8 cellular contexts compared by ENCODE assay signal in genomic region chr5:132063090-132063911, GRCh38. TPM values are rescaled to one million over a fixed set of nuclear protein-coding genes. Genes with fewer than 3 reads are reported as not detected.
DNase-seq lines count a peak whose midpoint lies in the region; TF ChIP-seq lines count a peak whose summit lies in the region.

No MANE protein-coding gene starts in this region.

- no peaks in the 10 kb centered on the region for H3K9me3 Mint-ChIP-seq in HFFc6
- no peaks in the 10 kb centered on the region for H3K9me3 Mint-ChIP-seq in activated CD4-positive, alpha-beta T cell treated with anti-CD3 and anti-CD28 coated beads, Interleukin-2, amount 10 ng/mL, durations not matched to agents 7 days and 5 days

- no peak overlapping the region for H3K27ac Mint-ChIP-seq in HFFc6
- peak overlapping the region; percentile 63 for H3K27ac Mint-ChIP-seq in activated CD4-positive, alpha-beta T cell treated with anti-CD3 and anti-CD28 coated beads, Interleukin-2, amount 10 ng/mL, durations not matched to agents 7 days and 5 days

- DNase-seq in NCI-H1417 (lab: John Stamatoyannopoulos, UW) (peak; percentile 28 to 45 (median 34)), NCI-H1417 treated with DMSO at 0.1 percent for 48 hours (lab: John Stamatoyannopoulos, UW) (no peak), HFFc6 (peak; percentile 49), NCI-H446 (lab: John Stamatoyannopoulos, UW) (peak; percentile 44 to 73), dermis blood vessel endothelial cell (peak; percentile 76), lung microvascular endothelial cell (ENCODE audit: low read depth in 2 of 2) (peak; percentile 63 to 71)
- DNase-seq in activated CD4-positive, alpha-beta T cell treated with anti-CD3 and anti-CD28 coated beads, Interleukin-2, amount 10 ng/mL, durations not matched to agents 7 days and 5 days: peak; percentile 81
- peak; percentile 45 to 61 for DNase-seq in stimulated activated CD8-positive, alpha-beta memory T cell treated with anti-CD3 and anti-CD28 coated beads, Interleukin-15, amount 100 ng/mL, for 4 hours (ENCODE audit: low read depth in 2 of 2)

- CTCF ChIA-PET in activated CD4-positive, alpha-beta T cell treated with anti-CD3 and anti-CD28 coated beads, Interleukin-2, amount 10 ng/mL, durations not matched to agents 7 days and 5 days (lab: Charles Lee): interaction anchor here (0.6 to 1.9 kb wide), 25 partner anchors 8 to 531 kb away, joined by 3 to 8 read pairs (median 3); partner anchors contain the start of gene SLC22A5

- no peak overlapping the region for H3K4me3 Mint-ChIP-seq in HFFc6
- H3K4me3 Mint-ChIP-seq in activated CD4-positive, alpha-beta T cell treated with anti-CD3 and anti-CD28 coated beads, Interleukin-2, amount 10 ng/mL, durations not matched to agents 7 days and 5 days: no peak overlapping the region

- TF ChIP-seq CTCF in HFFc6 (IDR thresholded peaks at IDR 0.05): peak; percentile 99

- H3K27me3 Mint-ChIP-seq in HFFc6 (ENCODE audit: insufficient read depth): peaks cover 4% of the 10 kb centered on the region
- no peaks in the 10 kb centered on the region for H3K27me3 Mint-ChIP-seq in activated CD4-positive, alpha-beta T cell treated with anti-CD3 and anti-CD28 coated beads, Interleukin-2, amount 10 ng/mL, durations not matched to agents 7 days and 5 days

- POLR2A ChIA-PET in activated CD4-positive, alpha-beta T cell treated with anti-CD3 and anti-CD28 coated beads, Interleukin-2, amount 10 ng/mL, durations not matched to agents 7 days and 5 days (lab: Charles Lee): no interaction called here

- H3K4me1 Mint-ChIP-seq in HFFc6 (ENCODE audit: low read depth): peaks cover 14% of the 10 kb centered on the region; the same call in 1 of the 2 replicates
- H3K4me1 Mint-ChIP-seq in activated CD4-positive, alpha-beta T cell treated with anti-CD3 and anti-CD28 coated beads, Interleukin-2, amount 10 ng/mL, durations not matched to agents 7 days and 5 days: peaks cover 51% of the 10 kb centered on the region

- H3K36me3 Mint-ChIP-seq in HFFc6 (ENCODE audit: low read depth): no peaks in the 10 kb centered on the region
- no peaks in the 10 kb centered on the region for H3K36me3 Mint-ChIP-seq in activated CD4-positive, alpha-beta T cell treated with anti-CD3 and anti-CD28 coated beads, Interleukin-2, amount 10 ng/mL, durations not matched to agents 7 days and 5 days (ENCODE audit: low read depth)

RNA-seq across cellular contexts. Expression of gene IL3, which starts 2.8 kb away (rescaled TPM):
- not detected for total RNA-seq in HFFc6 (2021; fragmentation: NEBNext Ultra II Directional; extraction: Animal tissue kit (Norgen Biotek cat#: 25700))
- under 1 TPM; 0.20 to 0.40 TPM for total RNA-seq in activated CD4-positive, alpha-beta T cell treated with anti-CD3 and anti-CD28 coated beads, Interleukin-2, amount 10 ng/mL, durations not matched to agents 7 days and 5 days
- not detected in 2 replicates for total RNA-seq in dermis blood vessel endothelial cell
- total RNA-seq in lung microvascular endothelial cell: not detected in 2 replicates

RNA-seq across cellular contexts. Expression of gene CSF2, which starts 10.3 kb away (rescaled TPM):
- under 1 TPM in 1 of 6 experiments, not detected in 5; 0.21 TPM for total RNA-seq in HFFc6 (2021; fragmentation: NEBNext Ultra II Directional; extraction: Animal tissue kit (Norgen Biotek cat#: 25700))
- total RNA-seq in activated CD4-positive, alpha-beta T cell treated with anti-CD3 and anti-CD28 coated beads, Interleukin-2, amount 10 ng/mL, durations not matched to agents 7 days and 5 days: 1 to 10 TPM; 2.9 to 4.7 TPM
- total RNA-seq in dermis blood vessel endothelial cell (0.14 and 0.34 TPM in 2 replicates), lung microvascular endothelial cell (0.20 and 0.22 TPM in 2 replicates)

RNA-seq across cellular contexts. Expression of gene ACSL6, which starts 51.8 kb away (rescaled TPM):
- total RNA-seq in HFFc6 (2021; fragmentation: NEBNext Ultra II Directional; extraction: Animal tissue kit (Norgen Biotek cat#: 25700)): not detected
- 10 to 100 TPM; 26.5 to 38.8 TPM for total RNA-seq in activated CD4-positive, alpha-beta T cell treated with anti-CD3 and anti-CD28 coated beads, Interleukin-2, amount 10 ng/mL, durations not matched to agents 7 days and 5 days
- total RNA-seq in dermis blood vessel endothelial cell: 0.09 and 0.17 TPM in 2 replicates
- 0.40 and 0.65 TPM in 2 replicates for total RNA-seq in lung microvascular endothelial cell

Comparison
In these comparisons a context has a peak if more than half of its experiments do, and no peak if none do; other contexts are left out.
1. RNA of gene ACSL6, which starts 51.8 kb away (total RNA-seq): 26.5 to 38.8 TPM in activated CD4-positive, alpha-beta T cell treated with anti-CD3 and anti-CD28 coated beads, Interleukin-2, amount 10 ng/mL, durations not matched to agents 7 days and 5 days; 0.40 to 0.65 TPM in lung microvascular endothelial cell, 0.09 to 0.17 TPM in dermis blood vessel endothelial cell and not detected in HFFc6; every median in the first group is over 10 times any median in the second.